ENCODE assay signal across 1 cellular context in the genomic region with DNA sequence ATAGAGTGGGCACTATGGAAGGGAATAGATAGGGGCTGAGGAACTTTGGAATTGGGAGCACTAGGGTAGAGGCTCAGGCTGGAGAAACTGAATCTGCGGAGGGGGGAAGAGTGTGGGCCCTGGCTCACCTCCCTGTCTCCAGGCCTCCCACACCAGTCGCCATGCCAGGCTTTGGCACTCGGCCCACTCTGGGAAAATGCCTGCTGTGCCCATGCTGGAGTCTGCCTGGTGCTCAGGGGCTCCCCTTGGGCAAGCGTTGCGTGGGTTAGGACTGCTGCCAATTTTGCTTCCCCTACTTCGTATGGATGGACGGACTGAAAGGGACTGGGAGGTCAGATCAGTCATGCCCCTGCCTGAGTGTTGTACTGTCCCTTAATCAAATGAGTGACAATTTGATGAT.
TF ChIP-seq lines count a peak whose summit lies in the region.

No MANE protein-coding gene starts in this region.

TF ChIP-seq in GM12891, 5 proteins besides CTCF, POLR2A, EP300 and RAD21 (continued from another document):
- TF ChIP-seq POU2F2 (IDR thresholded peaks at IDR 0.05; ENCODE audit: low read depth, low read length) = no peak
- no peak for TF ChIP-seq SPI1 (IDR thresholded peaks at IDR 0.05; ENCODE audit: low read depth, low read length)
